ENCODE assay signal across 17 cellular contexts in genomic region chr7:157795631-157796030, GRCh38.
"Had no signal": no experiment of that assay in that cellular context is flagged by ENCODE, and none has a peak within 500 bp of the region (broad histone marks: within the 10 kb centered on the region; RNA-seq: fewer than 3 reads in every experiment).

No MANE protein-coding gene starts in this region.

- H3K4me1 ChIP-seq: ascending aorta, suprapubic skin, transverse colon had no signal

- DNase-seq: activated CD4-positive, alpha-beta T cell treated with anti-CD3 and anti-CD28 coated beads, Interleukin-2, amount 50 U/mL, for 4 hours; activated gamma-delta T cell; activated T-cell treated with anti-CD3 and anti-CD28 coated beads, Interleukin-2, amount 50 U/mL, for 72 hours; head of caudate nucleus; stimulated activated CD4-positive, alpha-beta T cell treated with anti-CD3 and anti-CD28 coated beads, Interleukin-12 subunit alpha, Interleukin-12 subunit beta, amount 100 ng/mL, for 4 hours; stimulated activated CD4-positive, alpha-beta T cell treated with anti-CD3 and anti-CD28 coated beads, Interleukin-1b, Interleukin-23, amount 100 ng/mL, for 48 hours; stimulated activated naive CD8-positive, alpha-beta T cell treated with anti-CD3 and anti-CD28 coated beads, Interleukin-15, amount 100 ng/mL, for 72 hours; transverse colon; WERI-Rb-1 had no signal

- H3K4me3 ChIP-seq: ascending aorta, coronary artery, suprapubic skin, transverse colon had no signal

- H3K27me3 ChIP-seq: ascending aorta, transverse colon had no signal

- H3K27ac ChIP-seq: ascending aorta, coronary artery, suprapubic skin, transverse colon, WERI-Rb-1 had no signal

- H3K36me3 Mint-ChIP-seq: activated naive CD4-positive, alpha-beta T cell treated with anti-CD3 and anti-CD28 coated beads, Interleukin-2, amount 50 U/mL, for 24 hours; mesothelial cell of epicardium had no signal

- H3K4me3 Mint-ChIP-seq: activated naive CD4-positive, alpha-beta T cell treated with anti-CD3 and anti-CD28 coated beads, Interleukin-2, amount 50 U/mL, for 24 hours; activated T-cell treated with anti-CD3 and anti-CD28 coated beads, Interleukin-2, amount 50 U/mL, for 72 hours; central memory CD8-positive, alpha-beta T cell; mesothelial cell of epicardium; nephron; stimulated activated naive CD8-positive, alpha-beta T cell treated with anti-CD3 and anti-CD28 coated beads, Interleukin-15, amount 100 ng/mL, for 72 hours had no signal

- H3K9me3 ChIP-seq: ascending aorta, suprapubic skin, transverse colon had no signal

- H3K36me3 ChIP-seq: ascending aorta, suprapubic skin, transverse colon, WERI-Rb-1 had no signal

- H3K4me1 Mint-ChIP-seq: central memory CD8-positive, alpha-beta T cell; mesothelial cell of epicardium; nephron; stimulated activated naive CD8-positive, alpha-beta T cell treated with anti-CD3 and anti-CD28 coated beads, Interleukin-15, amount 100 ng/mL, for 72 hours had no signal

- H3K27ac Mint-ChIP-seq: activated naive CD4-positive, alpha-beta T cell treated with anti-CD3 and anti-CD28 coated beads, Interleukin-2, amount 50 U/mL, for 24 hours; activated T-cell treated with anti-CD3 and anti-CD28 coated beads, Interleukin-2, amount 50 U/mL, for 72 hours; mesothelial cell of epicardium; nephron; stimulated activated naive CD8-positive, alpha-beta T cell treated with anti-CD3 and anti-CD28 coated beads, Interleukin-15, amount 100 ng/mL, for 72 hours had no signal

- H3K9me3 Mint-ChIP-seq: activated naive CD4-positive, alpha-beta T cell treated with anti-CD3 and anti-CD28 coated beads, Interleukin-2, amount 50 U/mL, for 24 hours; activated T-cell treated with anti-CD3 and anti-CD28 coated beads, Interleukin-2, amount 50 U/mL, for 72 hours; central memory CD8-positive, alpha-beta T cell; mesothelial cell of epicardium; nephron; stimulated activated naive CD8-positive, alpha-beta T cell treated with anti-CD3 and anti-CD28 coated beads, Interleukin-15, amount 100 ng/mL, for 72 hours had no signal

- ATAC-seq: activated T-cell treated with anti-CD3 and anti-CD28 coated beads, Interleukin-2, amount 50 U/mL, for 72 hours; left lobe of liver; stimulated activated naive CD8-positive, alpha-beta T cell treated with anti-CD3 and anti-CD28 coated beads, Interleukin-15, amount 100 ng/mL, for 72 hours had no signal

- H3K27me3 Mint-ChIP-seq: activated naive CD4-positive, alpha-beta T cell treated with anti-CD3 and anti-CD28 coated beads, Interleukin-2, amount 50 U/mL, for 24 hours had no signal
